15 cellular contexts compared by ENCODE assay signal in genomic region chr1:212482352-212483153, GRCh38. TPM values are rescaled to one million over a fixed set of nuclear protein-coding genes. Genes with fewer than 3 reads are reported as not detected.
A peak's percentile ranks its signal among the peaks of the same experiment; 100 is the strongest.
DNase-seq lines count a peak whose midpoint lies in the region; ATAC-seq, FAIRE-seq and TF ChIP-seq lines count a peak whose summit lies in the region.
"Had no signal": no experiment of that assay in that cellular context is flagged by ENCODE, and none has a peak within 500 bp of the region (broad histone marks: within the 10 kb centered on the region; RNA-seq: fewer than 3 reads in every experiment).

No MANE protein-coding gene starts in this region.

- no peak overlapping the region for H3K27ac Mint-ChIP-seq in activated naive CD8-positive, alpha-beta T cell treated with anti-CD3 and anti-CD28 coated beads, Interleukin-2, amount 10 ng/mL, durations not matched to agents 7 days and 5 days
- no peak overlapping the region for H3K27ac Mint-ChIP-seq in activated naive CD8-positive, alpha-beta T cell treated with anti-CD3 and anti-CD28 coated beads for 36 hours
- H3K27ac Mint-ChIP-seq in astrocyte (ENCODE audit: unreplicated experiment), result peak overlapping the region; percentile 72
- H3K27ac Mint-ChIP-seq: WTC11 had no signal

- TF ChIP-seq CTCF in astrocyte (IDR thresholded peaks at IDR 0.05; ENCODE audit: insufficient read depth, low read depth, low read length), result no peak

- H3K36me3 Mint-ChIP-seq in activated naive CD8-positive, alpha-beta T cell treated with anti-CD3 and anti-CD28 coated beads, Interleukin-2, amount 10 ng/mL, durations not matched to agents 7 days and 5 days, result no peaks in the 10 kb centered on the region
- no peaks in the 10 kb centered on the region for H3K36me3 Mint-ChIP-seq in activated naive CD8-positive, alpha-beta T cell treated with anti-CD3 and anti-CD28 coated beads for 36 hours
- H3K36me3 Mint-ChIP-seq in astrocyte (ENCODE audit: low read depth, unreplicated experiment), result no peaks in the 10 kb centered on the region
- H3K36me3 Mint-ChIP-seq: WTC11 had no signal

- H3K4me3 Mint-ChIP-seq in activated naive CD8-positive, alpha-beta T cell treated with anti-CD3 and anti-CD28 coated beads, Interleukin-2, amount 10 ng/mL, durations not matched to agents 7 days and 5 days, result no peak overlapping the region
- no peak overlapping the region for H3K4me3 Mint-ChIP-seq in activated naive CD8-positive, alpha-beta T cell treated with anti-CD3 and anti-CD28 coated beads for 36 hours
- no peak overlapping the region for H3K4me3 Mint-ChIP-seq in astrocyte (ENCODE audit: unreplicated experiment)
- H3K4me3 Mint-ChIP-seq: WTC11 had no signal

- no peaks in the 10 kb centered on the region for H4K20me1 ChIP-seq in astrocyte (ENCODE audit: insufficient read depth, low read length)

- H3K4me2 ChIP-seq in astrocyte (ENCODE audit: low read length), result peak overlapping the region; percentile 6

- no peaks in the 10 kb centered on the region for H3K36me3 ChIP-seq in astrocyte (ENCODE audit: insufficient read depth, low read length)
- H3K36me3 ChIP-seq: adrenal gland had no signal

- H2AFZ ChIP-seq in astrocyte (ENCODE audit: low read depth, low read length), result no peak overlapping the region

- peaks cover 18% of the 10 kb centered on the region for H3K27me3 Mint-ChIP-seq in activated naive CD8-positive, alpha-beta T cell treated with anti-CD3 and anti-CD28 coated beads, Interleukin-2, amount 10 ng/mL, durations not matched to agents 7 days and 5 days
- H3K27me3 Mint-ChIP-seq in activated naive CD8-positive, alpha-beta T cell treated with anti-CD3 and anti-CD28 coated beads for 36 hours, result no peaks in the 10 kb centered on the region
- peaks cover 3% of the 10 kb centered on the region for H3K27me3 Mint-ChIP-seq in astrocyte (ENCODE audit: low read depth, unreplicated experiment)

- no peaks in the 10 kb centered on the region for H3K9me3 ChIP-seq in astrocyte (ENCODE audit: insufficient read depth, low read depth, low read length)
- H3K9me3 ChIP-seq: adrenal gland had no signal

- no peak overlapping the region for H3K9ac ChIP-seq in astrocyte (ENCODE audit: low read length)

- H3K4me3 ChIP-seq in astrocyte (ENCODE audit: insufficient read depth, low read depth, low read length), result no peak overlapping the region
- H3K4me3 ChIP-seq: adrenal gland had no signal

- no peak for FAIRE-seq in astrocyte (lab: Jason Lieb, UNC)
- FAIRE-seq in urothelium cell line (lab: Jason Lieb, UNC), result no peak
- FAIRE-seq: A204.1 had no signal

- H3K79me2 ChIP-seq in astrocyte (ENCODE audit: insufficient read depth, low read length), result no peaks in the 10 kb centered on the region

- no peaks in the 10 kb centered on the region for H3K9me3 Mint-ChIP-seq in activated naive CD8-positive, alpha-beta T cell treated with anti-CD3 and anti-CD28 coated beads, Interleukin-2, amount 10 ng/mL, durations not matched to agents 7 days and 5 days
- H3K9me3 Mint-ChIP-seq in activated naive CD8-positive, alpha-beta T cell treated with anti-CD3 and anti-CD28 coated beads for 36 hours, result no peaks in the 10 kb centered on the region
- no peaks in the 10 kb centered on the region for H3K9me3 Mint-ChIP-seq in astrocyte (ENCODE audit: unreplicated experiment)
- H3K9me3 Mint-ChIP-seq: WTC11 had no signal

- no peak for ATAC-seq in activated naive CD8-positive, alpha-beta T cell treated with anti-CD3 and anti-CD28 coated beads, Interleukin-2, amount 10 ng/mL, durations not matched to agents 7 days and 5 days (ENCODE audit: low read depth)
- ATAC-seq in esophagus mucosa, result no peak
- ATAC-seq: WTC11 had no signal

- peak overlapping the region; percentile 12 for H3K27ac ChIP-seq in astrocyte (ENCODE audit: low read depth, low read length)
- H3K27ac ChIP-seq: adrenal gland had no signal

- peaks cover 33% of the 10 kb centered on the region for H3K4me1 ChIP-seq in astrocyte (ENCODE audit: insufficient read depth, low read length)
- H3K4me1 ChIP-seq: adrenal gland had no signal

- POLR2A ChIA-PET in activated naive CD8-positive, alpha-beta T cell treated with anti-CD3 and anti-CD28 coated beads, Interleukin-2, amount 10 ng/mL, durations not matched to agents 7 days and 5 days (lab: Charles Lee), result no interaction called here

- peak; percentile 12 for DNase-seq in activated naive CD8-positive, alpha-beta T cell treated with anti-CD3 and anti-CD28 coated beads, Interleukin-2, amount 10 ng/mL, durations not matched to agents 7 days and 5 days
- no peak for DNase-seq in activated naive CD8-positive, alpha-beta T cell treated with anti-CD3 and anti-CD28 coated beads for 36 hours
- peak; percentile 84 for DNase-seq in astrocyte (ENCODE audit: low read depth)
- DNase-seq in iris pigment epithelial cell (ENCODE audit: low read depth), result peak; percentile 39
- peak; percentile 58 for DNase-seq in urothelium cell line (ENCODE audit: low spot score)
- DNase-seq in cerebellar nuclear complex (lab: John Stamatoyannopoulos, UW), result no peak
- no peak for DNase-seq in NCI-H1930 (lab: John Stamatoyannopoulos, UW)
- DNase-seq: activated T-cell treated with anti-CD3 and anti-CD28 coated beads for 4 hours, adrenal gland, midbrain, Right ventricle myocardium superior, substantia nigra had no signal

- no peaks in the 10 kb centered on the region for H3K27me3 ChIP-seq in astrocyte (ENCODE audit: insufficient read depth, low read length)

- H3K4me1 Mint-ChIP-seq in activated naive CD8-positive, alpha-beta T cell treated with anti-CD3 and anti-CD28 coated beads, Interleukin-2, amount 10 ng/mL, durations not matched to agents 7 days and 5 days, result peaks cover 10% of the 10 kb centered on the region
- H3K4me1 Mint-ChIP-seq in activated naive CD8-positive, alpha-beta T cell treated with anti-CD3 and anti-CD28 coated beads for 36 hours, result peaks cover 12% of the 10 kb centered on the region
- H3K4me1 Mint-ChIP-seq in astrocyte (ENCODE audit: low read depth, unreplicated experiment), result peaks cover 33% of the 10 kb centered on the region

RNA-seq across cellular contexts. Expression of gene NENF, which starts 49.8 kb away (rescaled TPM):
- 10 to 100 TPM; 30.0 to 31.1 TPM for total RNA-seq in activated naive CD8-positive, alpha-beta T cell treated with anti-CD3 and anti-CD28 coated beads, Interleukin-2, amount 10 ng/mL, durations not matched to agents 7 days and 5 days
- 10 to 100 TPM; 36.4 to 38.7 TPM for total RNA-seq in activated naive CD8-positive, alpha-beta T cell treated with anti-CD3 and anti-CD28 coated beads for 36 hours
- total RNA-seq in astrocyte (34.4 and 38.8 TPM in 2 replicates), esophagus mucosa (40.9 TPM)

Comparison
In these comparisons a context has a peak if more than half of its experiments do, and no peak if none do; other contexts are left out.
1. DNase-seq: peak in activated naive CD8-positive, alpha-beta T cell treated with anti-CD3 and anti-CD28 coated beads, Interleukin-2, amount 10 ng/mL, durations not matched to agents 7 days and 5 days (single experiment), astrocyte (single experiment), iris pigment epithelial cell (single experiment) and urothelium cell line (single experiment); none in activated naive CD8-positive, alpha-beta T cell treated with anti-CD3 and anti-CD28 coated beads for 36 hours (single experiment), cerebellar nuclear complex (0 of 2) and NCI-H1930 (0 of 2).